9 cellular contexts compared by ENCODE assay signal in genomic region chr16:47732122-47732805, GRCh38.
DNase-seq lines count a peak whose midpoint lies in the region; ATAC-seq, FAIRE-seq and TF ChIP-seq lines count a peak whose summit lies in the region.
"Had no signal": no experiment of that assay in that cellular context is flagged by ENCODE, and none has a peak within 500 bp of the region (broad histone marks: within the 10 kb centered on the region; RNA-seq: fewer than 3 reads in every experiment).

No MANE protein-coding gene starts in this region.

- H3K36me3 ChIP-seq in GM23248 (ENCODE audit: low read depth) (no peaks in the 10 kb centered on the region), left ventricle myocardium inferior (no peaks in the 10 kb centered on the region), upper lobe of right lung (no peaks in the 10 kb centered on the region)

- POLR2A ChIA-PET in A549 (lab: Yijun Ruan, JAX) = no interaction called here

- peak overlapping the region; percentile 18; the same call in 1 of the 2 replicates for H2AFZ ChIP-seq in GM23248

- H3K27ac ChIP-seq in A549 (peak overlapping the region in 1 of 2 experiments; percentile 53; a peak in 3 of 6 replicates), GM23248 (peak overlapping the region; percentile 37), left ventricle myocardium inferior (replicated peaks) (no peak overlapping the region), upper lobe of right lung (no peak overlapping the region)

- no peak for TF ChIP-seq POLR2A in A549 (IDR thresholded peaks at IDR 0.05; ENCODE audit: low read length)

- no peak overlapping the region for H3K4me3 ChIP-seq in A549
- H3K4me3 ChIP-seq in GM23248 = peak overlapping the region; percentile 43
- no peak overlapping the region for H3K4me3 ChIP-seq in fibroblast of the aortic adventitia (ENCODE audit: low read depth, low read length)
- H3K4me3 ChIP-seq in left ventricle myocardium inferior = no peak overlapping the region
- H3K4me3 ChIP-seq in upper lobe of right lung = no peak overlapping the region

- 0 out of 2 replicates have a peak overlapping the region, but pooled peaks have one; percentile 5 for H3K9ac ChIP-seq in GM23248

- H3K27me3 ChIP-seq in GM23248 (replicated peaks; ENCODE audit: insufficient read depth) (no peaks in the 10 kb centered on the region), left ventricle myocardium inferior (ENCODE audit: low read depth) (no peaks in the 10 kb centered on the region), upper lobe of right lung (no peaks in the 10 kb centered on the region)

- intact Hi-C loops in left ventricle myocardium inferior (cut with micrococcal nuclease) = no loop called here
- intact Hi-C loops in upper lobe of right lung (cut with DNase I) = no loop called here

- peak; percentile 65 to 66; a peak in 4 of 6 replicates for ATAC-seq in A549
- ATAC-seq in upper lobe of right lung = no peak

- TF ChIP-seq CTCF in A549 (IDR thresholded peaks at IDR 0.05) (no peak), fibroblast of the aortic adventitia (IDR thresholded peaks at IDR 0.05; ENCODE audit: insufficient read depth, low read length) (no peak), left ventricle myocardium inferior (IDR thresholded peaks at IDR 0.05; ENCODE audit: borderline replicate concordance) (no peak), upper lobe of right lung (IDR thresholded peaks at IDR 0.05) (no peak)

- peaks cover 30% of the 10 kb centered on the region for H3F3A ChIP-seq in GM23248 (ENCODE audit: insufficient read depth)

- peak overlapping the region; percentile 49 for H3K4me2 ChIP-seq in A549
- H3K4me2 ChIP-seq in GM23248 (ENCODE audit: unreplicated experiment) = peak overlapping the region; percentile 64

- no peaks in the 10 kb centered on the region for H3K9me2 ChIP-seq in GM23248 (ENCODE audit: insufficient read depth)

- H3K4me1 ChIP-seq in A549 = peaks cover 10% of the 10 kb centered on the region; the same call in 2 of the 3 replicates
- H3K4me1 ChIP-seq in GM23248 (ENCODE audit: insufficient read depth) = peaks cover 24% of the 10 kb centered on the region
- H3K4me1 ChIP-seq in left ventricle myocardium inferior = peaks cover 5% of the 10 kb centered on the region
- no peaks in the 10 kb centered on the region for H3K4me1 ChIP-seq in upper lobe of right lung

- FAIRE-seq in A549 (lab: Jason Lieb, UNC) = no peak

- no peaks in the 10 kb centered on the region for H3K9me3 ChIP-seq in A549
- no peaks in the 10 kb centered on the region for H3K9me3 ChIP-seq in GM23248 (ENCODE audit: low read depth)
- no peaks in the 10 kb centered on the region for H3K9me3 ChIP-seq in left ventricle myocardium inferior (replicated peaks)
- no peaks in the 10 kb centered on the region for H3K9me3 ChIP-seq in upper lobe of right lung

- H3K79me2 ChIP-seq in GM23248 (ENCODE audit: insufficient read depth) = no peaks in the 10 kb centered on the region

- DNase-seq in A549 (ENCODE audit: low read depth in 1 of 2, low spot score in 1 of 2) (peak; percentile 12 to 28), GM23248 (peak; percentile 73), SW480 (ENCODE audit: low spot score) (peak; percentile 9), fibroblast of the aortic adventitia (ENCODE audit: low read depth) (peak; percentile 90), left ventricle myocardium inferior (no peak), upper lobe of right lung (no peak)
- no peak for DNase-seq in stimulated activated CD8-positive, alpha-beta memory T cell treated with anti-CD3 and anti-CD28 coated beads, Interleukin-4, amount 100 ng/mL, for 48 hours
- no peak for DNase-seq in activated CD8-positive, alpha-beta memory T cell treated with anti-CD3 and anti-CD28 coated beads, Interleukin-2, amount 50 U/mL, for 48 hours
- DNase-seq: DMS153 had no signal

- CTCF ChIA-PET in A549 (lab: Yijun Ruan, JAX) = interaction anchor here (1.4 kb wide), 1 partner anchor 10 kb away, joined by 3 read pairs; no protein-coding TSS in a partner anchor

- TF ChIP-seq EP300 in A549 (IDR thresholded peaks at IDR 0.05) = no peak

- TF ChIP-seq RAD21 in A549 (conservative IDR thresholded peaks at IDR 0.05 in 1 of 2, IDR thresholded peaks at IDR 0.05 in 1 of 2) = no peak

- WGBS in A549 (ENCODE audit: missing lambda C conversion rate) = 78% methylated on average over 4 of the region's 4 CpGs
- WGBS in GM23248 (ENCODE audit: low coverage in 1 of 2, low lambda C conversion rate in 2 of 2, missing lambda C conversion rate in 2 of 2), 2 experiments = 59 to 65% methylated on average over 4 of the region's 4 CpGs

- in situ Hi-C loops in GM23248 (cut with MboI) = no loop called here

- no peaks in the 10 kb centered on the region for H4K20me1 ChIP-seq in GM23248 (ENCODE audit: insufficient read depth)

TF ChIP-seq in A549, 52 proteins besides CTCF, POLR2A, EP300 and RAD21:
- peak; percentile 8 for TF ChIP-seq FOSL2 (IDR thresholded peaks at IDR 0.05)
- TF ChIP-seq FOSL2 (CRISPR knock-in tag; IDR thresholded peaks at IDR 0.05) = no peak
- no peak for TF ChIP-seq MAZ (IDR thresholded peaks at IDR 0.05; ENCODE audit: borderline replicate concordance, low read depth, low read length)
- TF ChIP-seq CEBPB (IDR thresholded peaks at IDR 0.05) = peak in 1 of 2 experiments; percentile 54; a peak in 2 of 4 replicates
- TF ChIP-seq HOXA7 (CRISPR knock-in tag; IDR thresholded peaks at IDR 0.05) = no peak
- TF ChIP-seq CBX8 (IDR thresholded peaks at IDR 0.05) = no peak

Comparison
In these comparisons a context has a peak if more than half of its experiments do, and no peak if none do; other contexts are left out.
1. DNase-seq: peak in A549 (2 of 2), GM23248 (single experiment), SW480 (single experiment) and fibroblast of the aortic adventitia (single experiment); none in stimulated activated CD8-positive, alpha-beta memory T cell treated with anti-CD3 and anti-CD28 coated beads, Interleukin-4, amount 100 ng/mL, for 48 hours (single experiment), left ventricle myocardium inferior (single experiment), activated CD8-positive, alpha-beta memory T cell treated with anti-CD3 and anti-CD28 coated beads, Interleukin-2, amount 50 U/mL, for 48 hours (single experiment) and upper lobe of right lung (single experiment).